Comparison of ENCODE assay signal across 1 cellular context in the genomic region with DNA sequence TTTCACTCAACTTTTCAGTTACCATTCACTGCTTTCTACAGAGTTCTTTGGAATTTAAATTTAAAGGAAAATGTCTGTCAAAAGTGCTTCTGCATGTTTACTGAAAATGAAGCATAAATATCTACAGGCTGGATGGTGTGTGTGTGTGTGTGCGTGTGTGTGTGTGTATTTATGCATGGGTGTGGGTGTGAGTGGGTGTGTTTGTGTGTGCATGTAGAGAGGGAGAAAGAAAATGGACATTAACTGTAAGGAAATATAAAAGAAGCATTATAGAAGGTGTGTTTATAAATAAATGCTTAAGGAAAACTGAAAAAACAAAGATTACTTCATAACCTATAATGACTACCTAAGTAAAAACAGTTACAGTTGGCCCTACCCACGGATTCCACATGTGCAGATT.
TF ChIP-seq lines count a peak whose summit lies in the region.

No MANE protein-coding gene starts in this region.

TF ChIP-seq in K562, 482 proteins besides CTCF, POLR2A, EP300 and RAD21:
- peak; percentile 36; the same call in 1 of the 2 replicates for TF ChIP-seq EGR1 (conservative IDR thresholded peaks at IDR 0.05)
- TF ChIP-seq, protein P1, sequence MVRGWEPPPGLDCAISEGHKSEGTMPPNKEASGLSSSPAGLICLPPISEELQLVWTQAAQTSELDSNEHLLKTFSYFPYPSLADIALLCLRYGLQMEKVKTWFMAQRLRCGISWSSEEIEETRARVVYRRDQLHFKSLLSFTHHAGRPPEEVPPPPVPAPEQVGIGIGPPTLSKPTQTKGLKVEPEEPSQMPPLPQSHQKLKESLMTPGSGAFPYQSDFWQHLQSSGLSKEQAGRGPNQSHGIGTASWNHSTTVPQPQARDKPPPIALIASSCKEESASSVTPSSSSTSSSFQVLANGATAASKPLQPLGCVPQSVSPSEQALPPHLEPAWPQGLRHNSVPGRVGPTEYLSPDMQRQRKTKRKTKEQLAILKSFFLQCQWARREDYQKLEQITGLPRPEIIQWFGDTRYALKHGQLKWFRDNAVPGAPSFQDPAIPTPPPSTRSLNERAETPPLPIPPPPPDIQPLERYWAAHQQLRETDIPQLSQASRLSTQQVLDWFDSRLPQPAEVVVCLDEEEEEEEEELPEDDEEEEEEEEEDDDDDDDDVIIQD (CRISPR knock-in tag; IDR thresholded peaks at IDR 0.05), result no peak
